In genomic region chr3:50632450-50632849, GRCh38 we compare ENCODE assay signal across 13 cellular contexts. TPM values are rescaled to one million over a fixed set of nuclear protein-coding genes. Genes with fewer than 3 reads are reported as not detected.
DNase-seq lines count a peak whose midpoint lies in the region; ATAC-seq lines count a peak whose summit lies in the region.
"Had no signal": no experiment of that assay in that cellular context is flagged by ENCODE, and none has a peak within 500 bp of the region (broad histone marks: within the 10 kb centered on the region; RNA-seq: fewer than 3 reads in every experiment).

No MANE protein-coding gene starts in this region.

- peak overlapping the region; percentile 7 for H3K4me3 ChIP-seq in CD4-positive, CD25-positive, alpha-beta regulatory T cell (ENCODE audit: low read depth, low read length)
- no peak overlapping the region for H3K4me3 ChIP-seq in trophoblast cell (ENCODE audit: low read depth, low read length)
- H3K4me3 ChIP-seq: adrenal gland, pancreas, uterus had no signal

- no peak overlapping the region for H2BK12ac ChIP-seq in trophoblast cell (ENCODE audit: low read length)

- peak overlapping the region; percentile 35 to 73 (median 61) for H3K4me3 Mint-ChIP-seq in CD4-positive, CD25-positive, alpha-beta regulatory T cell
- H3K4me3 Mint-ChIP-seq in T-helper 1 cell treated with Interleukin-12 subunit alpha and Interleukin-12 subunit beta and Interleukin-4 antibody, amounts not matched to agents 30 μg/mL and 1 μg/mL, for 36 hours: no peak overlapping the region
- H3K4me3 Mint-ChIP-seq in memory B cell: no peak overlapping the region

- no peak overlapping the region for H2BK120ac ChIP-seq in trophoblast cell (ENCODE audit: insufficient read depth, low read length, poor library complexity)

- peak; percentile 25 to 46 for ATAC-seq in CD4-positive, CD25-positive, alpha-beta regulatory T cell (ENCODE audit: low read depth in 2 of 2)
- ATAC-seq in HG02885 (IDR thresholded peaks at IDR 0.05; ENCODE audit: poor library complexity, unreplicated experiment): peak; percentile 38
- ATAC-seq in memory B cell (ENCODE audit: low read depth): peak; percentile 43
- ATAC-seq: HCT116 had no signal

- no peak overlapping the region for H3K23ac ChIP-seq in trophoblast cell (ENCODE audit: low read length)

- no peak overlapping the region for H3K9ac ChIP-seq in trophoblast cell (ENCODE audit: low read length)

- peaks cover 76% of the 10 kb centered on the region for H3K4me1 ChIP-seq in CD4-positive, CD25-positive, alpha-beta regulatory T cell (ENCODE audit: control insufficient read depth, insufficient read depth, low read length, poor library complexity, severe bottlenecking)
- peaks cover 0 to 5% of the 10 kb centered on the region in 2 experiments for H3K4me1 ChIP-seq in trophoblast cell (ENCODE audit: control insufficient read depth in 1 of 2, insufficient read depth in 2 of 2, low read length in 2 of 2)
- H3K4me1 ChIP-seq: pancreas, uterus had no signal

- no peak overlapping the region for H2BK5ac ChIP-seq in trophoblast cell (ENCODE audit: low read depth, low read length, poor library complexity)

- no peak overlapping the region for H3K18ac ChIP-seq in trophoblast cell (ENCODE audit: low read length)

- no peak overlapping the region for H3K27ac ChIP-seq in CD4-positive, CD25-positive, alpha-beta regulatory T cell (ENCODE audit: insufficient read depth, low read length, poor library complexity, severe bottlenecking)
- H3K27ac ChIP-seq in trophoblast cell (ENCODE audit: low read depth, low read length): no peak overlapping the region
- H3K27ac ChIP-seq: adrenal gland, pancreas, uterus had no signal

- H3K4me2 ChIP-seq in trophoblast cell (ENCODE audit: low read length): no peak overlapping the region

- peaks cover 17% of the 10 kb centered on the region for H3K36me3 Mint-ChIP-seq in CD4-positive, CD25-positive, alpha-beta regulatory T cell
- H3K36me3 Mint-ChIP-seq in T-helper 1 cell treated with Interleukin-12 subunit alpha and Interleukin-12 subunit beta and Interleukin-4 antibody, amounts not matched to agents 30 μg/mL and 1 μg/mL, for 36 hours (ENCODE audit: low read depth): peaks cover 32% of the 10 kb centered on the region
- peaks cover 2% of the 10 kb centered on the region for H3K36me3 Mint-ChIP-seq in memory B cell

- no peaks in the 10 kb centered on the region for H3K9me3 Mint-ChIP-seq in CD4-positive, CD25-positive, alpha-beta regulatory T cell
- H3K9me3 Mint-ChIP-seq in T-helper 1 cell treated with Interleukin-12 subunit alpha and Interleukin-12 subunit beta and Interleukin-4 antibody, amounts not matched to agents 30 μg/mL and 1 μg/mL, for 36 hours: no peaks in the 10 kb centered on the region
- no peaks in the 10 kb centered on the region for H3K9me3 Mint-ChIP-seq in memory B cell

- peaks cover 2% of the 10 kb centered on the region for H3K36me3 ChIP-seq in CD4-positive, CD25-positive, alpha-beta regulatory T cell (ENCODE audit: control insufficient read depth, insufficient read depth, low read length)
- no peaks in the 10 kb centered on the region for H3K36me3 ChIP-seq in trophoblast cell (ENCODE audit: control insufficient read depth in 1 of 2, insufficient read depth in 2 of 2, low read length in 2 of 2)
- H3K36me3 ChIP-seq: adrenal gland, pancreas, uterus had no signal

- H3K27me3 ChIP-seq in CD4-positive, CD25-positive, alpha-beta regulatory T cell (ENCODE audit: control insufficient read depth, insufficient read depth, low read length): no peaks in the 10 kb centered on the region
- no peaks in the 10 kb centered on the region for H3K27me3 ChIP-seq in trophoblast cell (ENCODE audit: insufficient read depth, low read length)
- H3K27me3 ChIP-seq: adrenal gland, pancreas, uterus had no signal

- H3K9me3 ChIP-seq in CD4-positive, CD25-positive, alpha-beta regulatory T cell (ENCODE audit: control insufficient read depth in 2 of 2, low read length in 2 of 2): no peaks in the 10 kb centered on the region
- H3K9me3 ChIP-seq in trophoblast cell (ENCODE audit: insufficient read depth, low read depth, low read length): no peaks in the 10 kb centered on the region
- H3K9me3 ChIP-seq: adrenal gland, pancreas, uterus had no signal

- no peak overlapping the region for H3K4ac ChIP-seq in trophoblast cell (ENCODE audit: low read depth, low read length)

- peak overlapping the region; percentile 81 to 92 (median 89) for H3K27ac Mint-ChIP-seq in CD4-positive, CD25-positive, alpha-beta regulatory T cell
- H3K27ac Mint-ChIP-seq in T-helper 1 cell treated with Interleukin-12 subunit alpha and Interleukin-12 subunit beta and Interleukin-4 antibody, amounts not matched to agents 30 μg/mL and 1 μg/mL, for 36 hours: peak overlapping the region; percentile 84
- H3K27ac Mint-ChIP-seq in memory B cell: no peak overlapping the region

- H4K91ac ChIP-seq in trophoblast cell (ENCODE audit: low read depth, low read length): no peak overlapping the region

- no peak overlapping the region for H4K8ac ChIP-seq in trophoblast cell (ENCODE audit: low read depth, low read length)

- no peaks in the 10 kb centered on the region for H3K79me2 ChIP-seq in trophoblast cell (ENCODE audit: control insufficient read depth, insufficient read depth, low read length, poor library complexity)

- WGBS in trophoblast cell (ENCODE audit: extremely low coverage, insufficient coverage, insufficient read length): no CpG with 5 or more reads among the region's 5 CpGs

- H2AK5ac ChIP-seq in trophoblast cell (ENCODE audit: low read length): no peak overlapping the region

- no peak overlapping the region for H3K14ac ChIP-seq in trophoblast cell (ENCODE audit: low read length)

- H3K79me1 ChIP-seq in trophoblast cell (ENCODE audit: low read length): no peaks in the 10 kb centered on the region

- peaks cover 33 to 92% (median 71%) of the 10 kb centered on the region in 4 donors for H3K4me1 Mint-ChIP-seq in CD4-positive, CD25-positive, alpha-beta regulatory T cell
- peaks cover 67% of the 10 kb centered on the region for H3K4me1 Mint-ChIP-seq in T-helper 1 cell treated with Interleukin-12 subunit alpha and Interleukin-12 subunit beta and Interleukin-4 antibody, amounts not matched to agents 30 μg/mL and 1 μg/mL, for 36 hours (ENCODE audit: low read depth)
- H3K4me1 Mint-ChIP-seq in memory B cell: peaks cover 25% of the 10 kb centered on the region

- DNase-seq in CD4-positive, CD25-positive, alpha-beta regulatory T cell: no peak
- DNase-seq in memory B cell (ENCODE audit: low spot score in 2 of 2) (no peak), trophoblast cell (no peak), NCI-H146 treated with DMSO at 0.1 percent for 48 hours (lab: John Stamatoyannopoulos, UW; ENCODE audit: unreplicated experiment) (no peak), NCI-H2029 treated with DMSO at 0.1 percent for 48 hours (lab: John Stamatoyannopoulos, UW) (no peak), NCI-H1417 treated with DMSO at 0.1 percent for 48 hours (lab: John Stamatoyannopoulos, UW) (no peak)
- DNase-seq: adrenal gland, NCI-H524 treated with DMSO at 0.1 percent for 48 hours, pancreas, uterus had no signal

- no peaks in the 10 kb centered on the region for H3K27me3 Mint-ChIP-seq in CD4-positive, CD25-positive, alpha-beta regulatory T cell
- no peaks in the 10 kb centered on the region for H3K27me3 Mint-ChIP-seq in T-helper 1 cell treated with Interleukin-12 subunit alpha and Interleukin-12 subunit beta and Interleukin-4 antibody, amounts not matched to agents 30 μg/mL and 1 μg/mL, for 36 hours (ENCODE audit: low read depth)
- H3K27me3 Mint-ChIP-seq in memory B cell: no peaks in the 10 kb centered on the region

- H4K12ac ChIP-seq in trophoblast cell (ENCODE audit: low read depth, low read length): no peak overlapping the region

- H2AFZ ChIP-seq in trophoblast cell (ENCODE audit: insufficient read depth, low read length, poor library complexity): no peak overlapping the region

RNA-seq across cellular contexts. Expression of gene MAPKAPK3, which starts 15.5 kb away (rescaled TPM):
- 42.9 TPM for total RNA-seq in CD4-positive, CD25-positive, alpha-beta regulatory T cell
- 10 to 100 TPM; 47.0 to 52.9 (median 49.5) TPM for polyA plus RNA-seq in CD4-positive, CD25-positive, alpha-beta regulatory T cell
- polyA plus RNA-seq in trophoblast cell (2013): 14.1 and 14.5 TPM in 2 replicates

RNA-seq across cellular contexts. Expression of gene CISH, which starts 20.9 kb away (rescaled TPM):
- total RNA-seq in CD4-positive, CD25-positive, alpha-beta regulatory T cell: 23.4 TPM
- polyA plus RNA-seq in CD4-positive, CD25-positive, alpha-beta regulatory T cell: 10 to 100 TPM; 40.5 to 66.7 (median 58.5) TPM
- polyA plus RNA-seq in trophoblast cell (2013): 5.0 and 5.2 TPM in 2 replicates

RNA-seq across cellular contexts. Expression of gene DOCK3, which starts 42.3 kb away (rescaled TPM):
- total RNA-seq in CD4-positive, CD25-positive, alpha-beta regulatory T cell: 0.35 TPM
- under 1 TPM; 0.03 to 0.09 (median 0.07) TPM for polyA plus RNA-seq in CD4-positive, CD25-positive, alpha-beta regulatory T cell
- polyA plus RNA-seq in trophoblast cell (2013): 3.5 and 3.6 TPM in 2 replicates

Comparison
In these comparisons a context has a peak if more than half of its experiments do, and no peak if none do; other contexts are left out.
1. H3K4me3 Mint-ChIP-seq: peak in CD4-positive, CD25-positive, alpha-beta regulatory T cell (4 of 4); none in T-helper 1 cell treated with Interleukin-12 subunit alpha and Interleukin-12 subunit beta and Interleukin-4 antibody, amounts not matched to agents 30 μg/mL and 1 μg/mL, for 36 hours (single experiment) and memory B cell (single experiment).
2. Peak in every context shown above with its lines, with median percentiles within 50 percentile points of each other: ATAC-seq.